Comparison of ENCODE assay signal across 26 cellular contexts in genomic region chr3:179268400-179269051, GRCh38. TPM values are rescaled to one million over a fixed set of nuclear protein-coding genes. Genes with fewer than 3 reads are reported as not detected.
DNase-seq lines count a peak whose midpoint lies in the region; ATAC-seq and TF ChIP-seq lines count a peak whose summit lies in the region.
"Had no signal": no experiment of that assay in that cellular context is flagged by ENCODE, and none has a peak within 500 bp of the region (broad histone marks: within the 10 kb centered on the region; RNA-seq: fewer than 3 reads in every experiment).

No MANE protein-coding gene starts in this region.

- H3K9me2 ChIP-seq in SK-N-SH (no peaks in the 10 kb centered on the region), OCI-LY7 (ENCODE audit: insufficient read depth, low read length) (no peaks in the 10 kb centered on the region)

- no peaks in the 10 kb centered on the region for H3K79me2 ChIP-seq in SK-N-SH (ENCODE audit: insufficient read depth)
- no peaks in the 10 kb centered on the region for H3K79me2 ChIP-seq in OCI-LY7 (ENCODE audit: insufficient read depth, low read depth, low read length)

- TF ChIP-seq RAD21 in SK-N-SH (IDR thresholded peaks at IDR 0.05; ENCODE audit: low read length) = no peak

- no peaks in the 10 kb centered on the region for H3K9me3 Mint-ChIP-seq in endothelial cell (ENCODE audit: unreplicated experiment)
- no peaks in the 10 kb centered on the region for H3K9me3 Mint-ChIP-seq in activated T-helper 2 cell treated with anti-CD3 and anti-CD28 coated beads, Interferon-gamma antibody, Interleukin-2, Interleukin-4, amounts not matched to agents 10 μg/mL and 5 μg/mL and 100 μg/mL, durations not matched to agents 14 hours and 24 hours and 36 hours
- H3K9me3 Mint-ChIP-seq: activated naive CD4-positive, alpha-beta T cell treated with anti-CD3 and anti-CD28 coated beads for 36 hours; activated T-cell treated with anti-CD3 and anti-CD28 coated beads, Interleukin-2, amount 50 U/mL, for 4 hours; central memory CD8-positive, alpha-beta T cell had no signal

- POLR2A ChIA-PET in SK-N-SH (lab: Yijun Ruan, JAX) = no interaction called here
- POLR2A ChIA-PET in OCI-LY7 (lab: Charles Lee) = interaction anchor here (0.7 to 1.9 kb wide), 2 partner anchors 13 to 89 kb away, joined by 3 to 5 read pairs; no protein-coding TSS in a partner anchor

- CTCF ChIA-PET in SK-N-SH (lab: Yijun Ruan, JAX) (interaction anchor here (1.5 kb wide), 1 partner anchor 164 kb away, joined by 5 read pairs; no protein-coding TSS in a partner anchor), OCI-LY7 (lab: Charles Lee; ENCODE audit: unreplicated experiment) (interaction anchor here (1.5 kb wide), 1 partner anchor 25 kb away, joined by 3 read pairs; no protein-coding TSS in a partner anchor)

- ATAC-seq in SK-N-SH treated with all-trans-retinoic acid at 6 μM for 48 hours = no peak
- ATAC-seq in mucosa of descending colon = no peak
- ATAC-seq: activated T-cell treated with anti-CD3 and anti-CD28 coated beads, Interleukin-2, amount 50 U/mL, for 4 hours; left lobe of liver; psoas muscle had no signal

- 58% methylated on average over 4 of the region's 4 CpGs for WGBS in SK-N-SH (ENCODE audit: low lambda C conversion rate)
- 41 to 47% (median 46%) methylated on average over 4 of the region's 4 CpGs for WGBS in spleen, 5 donors

- TF ChIP-seq POLR2A in spleen (IDR thresholded peaks at IDR 0.05) (no peak), Peyer's patch (IDR thresholded peaks at IDR 0.05) (no peak)

- no peak overlapping the region for H3K9ac ChIP-seq in SK-N-SH

- H3K27me3 Mint-ChIP-seq in endothelial cell (ENCODE audit: unreplicated experiment) = no peaks in the 10 kb centered on the region
- H3K27me3 Mint-ChIP-seq in activated T-helper 2 cell treated with anti-CD3 and anti-CD28 coated beads, Interferon-gamma antibody, Interleukin-2, Interleukin-4, amounts not matched to agents 10 μg/mL and 5 μg/mL and 100 μg/mL, durations not matched to agents 14 hours and 24 hours and 36 hours (ENCODE audit: low read depth) = peaks cover 5% of the 10 kb centered on the region

- intact Hi-C loops in OCI-LY7 (cut with micrococcal nuclease; ENCODE audit: unreplicated experiment) = no loop called here
- intact Hi-C loops in spleen (cut with DNase I; ENCODE audit: low total_unique reads) = no loop called here
- intact Hi-C loops in mucosa of descending colon (cut with DNase I, micrococcal nuclease) = no loop called here
- intact Hi-C loops in activated T-helper 2 cell treated with anti-CD3 and anti-CD28 coated beads, Interferon-gamma antibody, Interleukin-2, Interleukin-4, amounts not matched to agents 10 μg/mL and 5 μg/mL and 100 μg/mL, durations not matched to agents 14 hours and 24 hours and 36 hours (cut with micrococcal nuclease) = no loop called here

- H3K9me3 ChIP-seq in SK-N-SH (no peaks in the 10 kb centered on the region), OCI-LY7 (ENCODE audit: low read length) (no peaks in the 10 kb centered on the region), spleen (peaks cover 0 to under 1% (median 0%) of the 10 kb centered on the region in 8 donors), Peyer's patch (no peaks in the 10 kb centered on the region), mucosa of descending colon (no peaks in the 10 kb centered on the region)
- H3K9me3 ChIP-seq: neutrophil, psoas muscle had no signal

- H3K4me2 ChIP-seq in SK-N-SH (no peak overlapping the region), OCI-LY7 (ENCODE audit: low read length) (no peak overlapping the region)

- peaks cover 37% of the 10 kb centered on the region for H3K4me1 Mint-ChIP-seq in endothelial cell (ENCODE audit: unreplicated experiment)
- peaks cover 9% of the 10 kb centered on the region for H3K4me1 Mint-ChIP-seq in activated T-helper 2 cell treated with anti-CD3 and anti-CD28 coated beads, Interferon-gamma antibody, Interleukin-2, Interleukin-4, amounts not matched to agents 10 μg/mL and 5 μg/mL and 100 μg/mL, durations not matched to agents 14 hours and 24 hours and 36 hours (ENCODE audit: low read depth)
- H3K4me1 Mint-ChIP-seq: central memory CD8-positive, alpha-beta T cell had no signal

- no peak for DNase-seq in SK-N-SH
- no peak for DNase-seq in OCI-LY7 (ENCODE audit: low spot score)
- DNase-seq in endothelial cell (ENCODE audit: low spot score) = no peak
- no peak for DNase-seq in spleen
- no peak for DNase-seq in Peyer's patch
- no peak for DNase-seq in mucosa of descending colon
- no peak for DNase-seq in activated T-helper 2 cell treated with anti-CD3 and anti-CD28 coated beads, Interferon-gamma antibody, Interleukin-2, Interleukin-4, amounts not matched to agents 10 μg/mL and 5 μg/mL and 100 μg/mL, durations not matched to agents 14 hours and 24 hours and 36 hours (ENCODE audit: low spot score)
- DNase-seq: 8988T; activated naive CD4-positive, alpha-beta T cell treated with anti-CD3 and anti-CD28 coated beads for 36 hours; activated T-cell treated with anti-CD3 and anti-CD28 coated beads, Interleukin-2, amount 50 U/mL, for 4 hours; anterior cingulate cortex; COR-L47; DMS79 treated with DMSO at 0.1 percent for 48 hours; head of caudate nucleus; NCI-H1436 treated with DMSO at 0.1 percent for 48 hours; NCI-H510A treated with DMSO at 0.1 percent for 48 hours; psoas muscle; RPMI8226; small intestine; stimulated activated naive CD4-positive, alpha-beta T cell; T1000 had no signal

- no peaks in the 10 kb centered on the region for H3K27me3 ChIP-seq in SK-N-SH (ENCODE audit: insufficient read depth)
- H3K27me3 ChIP-seq in spleen (replicated peaks in 1 of 7) = no peaks in the 10 kb centered on the region
- no peaks in the 10 kb centered on the region for H3K27me3 ChIP-seq in Peyer's patch

- no peak overlapping the region for H3K4me3 Mint-ChIP-seq in endothelial cell (ENCODE audit: unreplicated experiment)
- H3K4me3 Mint-ChIP-seq in activated T-helper 2 cell treated with anti-CD3 and anti-CD28 coated beads, Interferon-gamma antibody, Interleukin-2, Interleukin-4, amounts not matched to agents 10 μg/mL and 5 μg/mL and 100 μg/mL, durations not matched to agents 14 hours and 24 hours and 36 hours (ENCODE audit: low read depth) = no peak overlapping the region
- H3K4me3 Mint-ChIP-seq: activated naive CD4-positive, alpha-beta T cell treated with anti-CD3 and anti-CD28 coated beads for 36 hours; activated T-cell treated with anti-CD3 and anti-CD28 coated beads, Interleukin-2, amount 50 U/mL, for 4 hours; central memory CD8-positive, alpha-beta T cell had no signal

- no peaks in the 10 kb centered on the region for H3K36me3 Mint-ChIP-seq in endothelial cell (ENCODE audit: low read depth, unreplicated experiment)
- H3K36me3 Mint-ChIP-seq in activated T-helper 2 cell treated with anti-CD3 and anti-CD28 coated beads, Interferon-gamma antibody, Interleukin-2, Interleukin-4, amounts not matched to agents 10 μg/mL and 5 μg/mL and 100 μg/mL, durations not matched to agents 14 hours and 24 hours and 36 hours (ENCODE audit: low read depth) = no peaks in the 10 kb centered on the region

- H3F3A ChIP-seq in SK-N-SH (replicated peaks; ENCODE audit: insufficient read depth) = no peaks in the 10 kb centered on the region

- no peaks in the 10 kb centered on the region for H4K20me1 ChIP-seq in SK-N-SH (ENCODE audit: insufficient read depth)
- no peaks in the 10 kb centered on the region for H4K20me1 ChIP-seq in OCI-LY7 (ENCODE audit: insufficient read depth, low read length)

- no peaks in the 10 kb centered on the region for H3K4me1 ChIP-seq in SK-N-SH (ENCODE audit: control insufficient read depth in 1 of 2, insufficient read depth in 2 of 2, low read depth in 1 of 2, low read length in 1 of 2)
- H3K4me1 ChIP-seq in OCI-LY7 (ENCODE audit: insufficient read depth, low read length, poor library complexity, severe bottlenecking) = peaks cover 31% of the 10 kb centered on the region
- H3K4me1 ChIP-seq in spleen = peaks cover 6 to 42% (median 22%) of the 10 kb centered on the region in 6 donors
- H3K4me1 ChIP-seq in Peyer's patch = no peaks in the 10 kb centered on the region
- H3K4me1 ChIP-seq in mucosa of descending colon (ENCODE audit: low read depth) = no peaks in the 10 kb centered on the region
- H3K4me1 ChIP-seq: psoas muscle had no signal

- no peak for TF ChIP-seq EP300 in SK-N-SH (IDR thresholded peaks at IDR 0.05; ENCODE audit: borderline replicate concordance in 1 of 2, low read depth in 1 of 2, low read length in 1 of 2)

- H3K4me3 ChIP-seq in SK-N-SH (ENCODE audit: low read depth in 2 of 2, low read length in 1 of 2) = no peak overlapping the region
- no peak overlapping the region for H3K4me3 ChIP-seq in OCI-LY7 (ENCODE audit: low read depth, low read length, poor library complexity, severe bottlenecking)
- no peak overlapping the region for H3K4me3 ChIP-seq in spleen
- no peak overlapping the region for H3K4me3 ChIP-seq in Peyer's patch
- H3K4me3 ChIP-seq in mucosa of descending colon = no peak overlapping the region
- H3K4me3 ChIP-seq: psoas muscle had no signal

- no peaks in the 10 kb centered on the region for H3K36me3 ChIP-seq in SK-N-SH (replicated peaks in 1 of 2; ENCODE audit: control insufficient read depth in 1 of 2, insufficient read depth in 2 of 2, low read length in 1 of 2)
- no peaks in the 10 kb centered on the region for H3K36me3 ChIP-seq in OCI-LY7 (ENCODE audit: insufficient read depth, low read length)
- H3K36me3 ChIP-seq in spleen = no peaks in the 10 kb centered on the region
- H3K36me3 ChIP-seq in Peyer's patch = no peaks in the 10 kb centered on the region
- H3K36me3 ChIP-seq in mucosa of descending colon (ENCODE audit: low read depth) = no peaks in the 10 kb centered on the region
- H3K36me3 ChIP-seq: neutrophil had no signal

- no peak overlapping the region for H3K27ac ChIP-seq in SK-N-SH (ENCODE audit: low read depth in 2 of 2, low read length in 1 of 2)
- H3K27ac ChIP-seq in OCI-LY7 (ENCODE audit: low read depth, low read length, poor library complexity, severe bottlenecking) = no peak overlapping the region
- H3K27ac ChIP-seq in spleen = peak overlapping the region in 6 of 8 donors; percentile 10 to 53 (median 48)
- no peak overlapping the region for H3K27ac ChIP-seq in Peyer's patch
- H3K27ac ChIP-seq: epithelial cell of prostate, neutrophil, psoas muscle had no signal

- no TSS peak for BruUV-seq in OCI-LY7 (replicated peaks; lab: Mats Ljungman, UMichigan)

- H3K27ac Mint-ChIP-seq in endothelial cell (ENCODE audit: unreplicated experiment) = peak overlapping the region; percentile 58
- no peak overlapping the region for H3K27ac Mint-ChIP-seq in activated T-helper 2 cell treated with anti-CD3 and anti-CD28 coated beads, Interferon-gamma antibody, Interleukin-2, Interleukin-4, amounts not matched to agents 10 μg/mL and 5 μg/mL and 100 μg/mL, durations not matched to agents 14 hours and 24 hours and 36 hours
- H3K27ac Mint-ChIP-seq: activated naive CD4-positive, alpha-beta T cell treated with anti-CD3 and anti-CD28 coated beads for 36 hours had no signal

- TF ChIP-seq CTCF in SK-N-SH (IDR thresholded peaks at IDR 0.05) (no peak), OCI-LY7 (conservative IDR thresholded peaks at IDR 0.05; ENCODE audit: low read length) (no peak), endothelial cell (IDR thresholded peaks at IDR 0.05; ENCODE audit: unreplicated experiment) (no peak), spleen (IDR thresholded peaks at IDR 0.05 in 8 of 11, conservative IDR thresholded peaks at IDR 0.05 in 3 of 11) (no peak), Peyer's patch (IDR thresholded peaks at IDR 0.05) (no peak), mucosa of descending colon (IDR thresholded peaks at IDR 0.05) (no peak)

- H2AFZ ChIP-seq in SK-N-SH (ENCODE audit: low read depth) = no peak overlapping the region
- peak overlapping the region; percentile 75; the same call in 1 of the 2 replicates for H2AFZ ChIP-seq in OCI-LY7 (ENCODE audit: low read length)

RNA-seq across cellular contexts. Expression of gene KCNMB3, which starts 17.6 kb away (rescaled TPM):
- polyA plus RNA-seq in SK-N-SH (2012; rRNA removed) (1.1 and 1.6 TPM in 2 replicates), spleen (1 to 10 TPM; 4.5 to 7.3 (median 7.2) TPM)
- polyA plus RNA-seq in SK-N-SH (2012; cell fraction: cytosol; rRNA removed) = 0.88 and 1.0 TPM in 2 replicates
- 3.5 and 5.8 TPM in 2 replicates for polyA plus RNA-seq in SK-N-SH (2012; cell fraction: nucleus; rRNA removed)
- 0.18 and 0.60 TPM in 2 replicates for total RNA-seq in OCI-LY7 (2014; rRNA removed; shearing (Covaris generic))
- total RNA-seq in OCI-LY7 (2022) (not detected in 2 replicates), endothelial cell (ENCODE audit: unreplicated experiment) (3.8 TPM), spleen (10 to 100 TPM in 1 of 7 donors, 1 to 10 TPM in 6; 4.6 to 10.5 (median 6.7) TPM), Peyer's patch (10 to 100 TPM in 1 of 4 donors, 1 to 10 TPM in 3; 1.6 to 18.2 (median 4.6) TPM), mucosa of descending colon (1 to 10 TPM; 2.1 to 2.7 (median 2.4) TPM)
- total RNA-seq in activated T-helper 2 cell treated with anti-CD3 and anti-CD28 coated beads, Interferon-gamma antibody, Interleukin-2, Interleukin-4, amounts not matched to agents 10 μg/mL and 5 μg/mL and 100 μg/mL, durations not matched to agents 14 hours and 24 hours and 36 hours = 0.28 and 0.52 TPM in 2 replicates

RNA-seq across cellular contexts. Expression of gene ZNF639, which starts 54.3 kb away (rescaled TPM):
- polyA plus RNA-seq in SK-N-SH (2012; rRNA removed) (9.6 and 11.4 TPM in 2 replicates), spleen (10 to 100 TPM; 18.6 to 24.1 (median 19.7) TPM)
- 16.2 and 19.9 TPM in 2 replicates for polyA plus RNA-seq in SK-N-SH (2012; cell fraction: cytosol; rRNA removed)
- 5.1 and 11.4 TPM in 2 replicates for polyA plus RNA-seq in SK-N-SH (2012; cell fraction: nucleus; rRNA removed)
- 44.3 and 61.3 TPM in 2 replicates for total RNA-seq in OCI-LY7 (2014; rRNA removed; shearing (Covaris generic))
- total RNA-seq in OCI-LY7 (2022) (59.3 and 63.5 TPM in 2 replicates), endothelial cell (ENCODE audit: unreplicated experiment) (29.8 TPM), spleen (10 to 100 TPM; 28.8 to 68.2 (median 44.0) TPM), Peyer's patch (10 to 100 TPM; 24.0 to 51.2 (median 29.8) TPM), mucosa of descending colon (10 to 100 TPM; 18.4 to 41.2 (median 22.9) TPM)
- total RNA-seq in activated T-helper 2 cell treated with anti-CD3 and anti-CD28 coated beads, Interferon-gamma antibody, Interleukin-2, Interleukin-4, amounts not matched to agents 10 μg/mL and 5 μg/mL and 100 μg/mL, durations not matched to agents 14 hours and 24 hours and 36 hours = 34.3 and 38.7 TPM in 2 replicates

Comparison
In these comparisons a context has a peak if more than half of its experiments do, and no peak if none do; other contexts are left out.
1. H3K27ac ChIP-seq: peak in spleen (6 of 8); none in SK-N-SH (0 of 2), OCI-LY7 (single experiment) and Peyer's patch (0 of 4).